Comparison of ENCODE assay signal across 15 cellular contexts in genomic region chr7:41709621-41710020, GRCh38. TPM values are rescaled to one million over a fixed set of nuclear protein-coding genes. Genes with fewer than 3 reads are reported as not detected.
A peak's percentile ranks its signal among the peaks of the same experiment; 100 is the strongest.
DNase-seq lines count a peak whose midpoint lies in the region; ATAC-seq and TF ChIP-seq lines count a peak whose summit lies in the region.
"Had no signal": no experiment of that assay in that cellular context is flagged by ENCODE, and none has a peak within 500 bp of the region (broad histone marks: within the 10 kb centered on the region; RNA-seq: fewer than 3 reads in every experiment).

No MANE protein-coding gene starts in this region.

- H3K27ac Mint-ChIP-seq in Caco-2 (ENCODE audit: unreplicated experiment), result no peak overlapping the region
- H3K27ac Mint-ChIP-seq: endodermal cell; stimulated activated naive CD8-positive, alpha-beta T cell treated with anti-CD3 and anti-CD28 coated beads, Interleukin-15, amount 100 ng/mL, for 72 hours had no signal

- H3K14ac ChIP-seq in mesenchymal stem cell (ENCODE audit: low read length in 2 of 2), result no peak overlapping the region

- H4K91ac ChIP-seq in mesenchymal stem cell (ENCODE audit: low read length), result no peak overlapping the region

- H3K9ac ChIP-seq in mesenchymal stem cell (ENCODE audit: low read length), result peak overlapping the region; percentile 72

- H3K9me3 Mint-ChIP-seq in Caco-2 (ENCODE audit: unreplicated experiment), result no peaks in the 10 kb centered on the region
- H3K9me3 Mint-ChIP-seq: endodermal cell; stimulated activated naive CD8-positive, alpha-beta T cell treated with anti-CD3 and anti-CD28 coated beads, Interleukin-15, amount 100 ng/mL, for 72 hours had no signal

- no peaks in the 10 kb centered on the region for H3K9me3 ChIP-seq in mesenchymal stem cell (ENCODE audit: control insufficient read depth, low read length)
- no peaks in the 10 kb centered on the region for H3K9me3 ChIP-seq in Caco-2
- H3K9me3 ChIP-seq: psoas muscle had no signal

- no peak for ATAC-seq in HG02981 (IDR thresholded peaks at IDR 0.05; ENCODE audit: unreplicated experiment)
- ATAC-seq in GM18867 (IDR thresholded peaks at IDR 0.05; ENCODE audit: unreplicated experiment), result no peak
- ATAC-seq: psoas muscle; stimulated activated naive CD8-positive, alpha-beta T cell treated with anti-CD3 and anti-CD28 coated beads, Interleukin-15, amount 100 ng/mL, for 72 hours had no signal

- peaks cover 2% of the 10 kb centered on the region for H3K79me1 ChIP-seq in mesenchymal stem cell (replicated peaks; ENCODE audit: low read length, poor library complexity, severe bottlenecking)

- CTCF ChIA-PET in Caco-2 (lab: Charles Lee), result no interaction called here

- no peak overlapping the region for H3K27ac ChIP-seq in mesenchymal stem cell (ENCODE audit: low read length, poor library complexity, severe bottlenecking)
- H3K27ac ChIP-seq: PC-9, psoas muscle had no signal

- BruUV-seq in Caco-2 (replicated peaks; lab: Mats Ljungman, UMichigan), result no TSS peak

- H3K4me3 Mint-ChIP-seq in Caco-2 (ENCODE audit: unreplicated experiment), result no peak overlapping the region
- H3K4me3 Mint-ChIP-seq: endodermal cell; stimulated activated naive CD8-positive, alpha-beta T cell treated with anti-CD3 and anti-CD28 coated beads, Interleukin-15, amount 100 ng/mL, for 72 hours had no signal

- no peaks in the 10 kb centered on the region for H3K4me1 Mint-ChIP-seq in Caco-2 (ENCODE audit: low read depth, unreplicated experiment)

- H3K27me3 ChIP-seq in mesenchymal stem cell (ENCODE audit: control insufficient read depth in 1 of 2, insufficient read depth in 1 of 2, low read length in 2 of 2) (no peaks in the 10 kb centered on the region), Caco-2 (replicated peaks; ENCODE audit: control insufficient read depth, insufficient read depth, low read length) (no peaks in the 10 kb centered on the region)

- H2BK12ac ChIP-seq in mesenchymal stem cell (ENCODE audit: low read length in 2 of 2), result no peak overlapping the region

- no peak overlapping the region for H2BK120ac ChIP-seq in mesenchymal stem cell (ENCODE audit: low read depth, low read length)

- H4K8ac ChIP-seq in mesenchymal stem cell (ENCODE audit: low read length), result no peak overlapping the region

- H3K4me3 ChIP-seq in NB4 (ENCODE audit: low read depth, low read length) (no peak overlapping the region), mesenchymal stem cell (ENCODE audit: insufficient read depth in 1 of 2, low read depth in 1 of 2, low read length in 2 of 2) (no peak overlapping the region), Caco-2 (ENCODE audit: low read depth, low read length) (no peak overlapping the region)
- H3K4me3 ChIP-seq: PC-9, psoas muscle had no signal

- TF ChIP-seq POLR2A in NB4 (IDR thresholded peaks at IDR 0.05; ENCODE audit: extremely low read depth, insufficient read length), result no peak

- H2BK15ac ChIP-seq in mesenchymal stem cell (ENCODE audit: low read depth, poor library complexity, severe bottlenecking), result no peak overlapping the region

- H3K23ac ChIP-seq in mesenchymal stem cell (ENCODE audit: low read length in 2 of 2), result no peak overlapping the region

- in situ Hi-C loops in Caki2 (cut with HindIII; ENCODE audit: low pct_unique_long_range_greater_than_20kb, low sequenced_read_pairs), result no loop called here

- POLR2A ChIA-PET in Caco-2 (lab: Charles Lee), result no interaction called here

- no peak overlapping the region for H2AFZ ChIP-seq in mesenchymal stem cell (ENCODE audit: low read depth, low read length)
- H2AFZ ChIP-seq: PC-9 had no signal

- H3K4me2 ChIP-seq in mesenchymal stem cell (ENCODE audit: low read length, poor library complexity, severe bottlenecking), result no peak overlapping the region
- H3K4me2 ChIP-seq: PC-9 had no signal

- TF ChIP-seq CTCF in NB4 (IDR thresholded peaks at IDR 0.05; ENCODE audit: low read depth, low read length), result no peak
- TF ChIP-seq CTCF in Caco-2 (IDR thresholded peaks at IDR 0.05; ENCODE audit: insufficient read depth in 1 of 2, low read depth in 1 of 2, low read length in 1 of 2, severe bottlenecking in 1 of 2, unreplicated experiment in 1 of 2), result no peak

- H3K27me3 Mint-ChIP-seq in Caco-2 (ENCODE audit: insufficient read depth, unreplicated experiment), result no peaks in the 10 kb centered on the region

- no peak overlapping the region for H3K18ac ChIP-seq in mesenchymal stem cell (ENCODE audit: low read depth in 1 of 2, low read length in 2 of 2)

- H2BK5ac ChIP-seq in mesenchymal stem cell (ENCODE audit: low read depth, low read length, poor library complexity, severe bottlenecking), result no peak overlapping the region

- intact Hi-C loops in Caco-2 (cut with micrococcal nuclease; ENCODE audit: unreplicated experiment), result no loop called here

- peak; percentile 51 for DNase-seq in Caki2 (ENCODE audit: low read depth)
- DNase-seq in NB4 (ENCODE audit: low read depth), result peak; percentile 24
- peak; percentile 73 for DNase-seq in brain pericyte (ENCODE audit: low read depth, low spot score)
- DNase-seq in mesenchymal stem cell, result peak; percentile 74
- DNase-seq in T-helper 2 cell, result no peak
- no peak for DNase-seq in Caco-2
- DNase-seq: amygdala; endodermal cell; H7; PC-9; psoas muscle; stimulated activated CD4-positive, alpha-beta T cell treated with anti-CD3 and anti-CD28 coated beads, Interleukin-4, amount 100 ng/mL, for 4 hours; stimulated activated naive CD8-positive, alpha-beta T cell treated with anti-CD3 and anti-CD28 coated beads, Interleukin-15, amount 100 ng/mL, for 72 hours had no signal

- H3K4me1 ChIP-seq in mesenchymal stem cell (ENCODE audit: control insufficient read depth, insufficient read depth, low read depth, low read length) (peaks cover 5% of the 10 kb centered on the region), Caco-2 (no peaks in the 10 kb centered on the region)

- 62% methylated on average over 4 of the region's 4 CpGs for WGBS in mesenchymal stem cell

- no peak overlapping the region for H3K4ac ChIP-seq in mesenchymal stem cell (ENCODE audit: low read depth in 1 of 2, low read length in 2 of 2)

- no peaks in the 10 kb centered on the region for H3K36me3 Mint-ChIP-seq in Caco-2 (ENCODE audit: insufficient read depth, unreplicated experiment)

- no peaks in the 10 kb centered on the region for H3K36me3 ChIP-seq in mesenchymal stem cell (ENCODE audit: control insufficient read depth in 1 of 2, insufficient read depth in 2 of 2, low read depth in 1 of 2, low read length in 2 of 2)
- H3K36me3 ChIP-seq in Caco-2 (ENCODE audit: control insufficient read depth, insufficient read depth, low read length), result no peaks in the 10 kb centered on the region

- no peak overlapping the region for H2AK5ac ChIP-seq in mesenchymal stem cell (ENCODE audit: low read length, severe bottlenecking)

RNA-seq across cellular contexts. Expression of gene INHBA, which starts 6.7 kb away (rescaled TPM):
- total RNA-seq in Caki2 (2014; rRNA removed; shearing (Covaris generic); ENCODE audit: low replicate concordance), result 9.5 and 14.4 TPM in 2 replicates
- 22.1 TPM for polyA plus RNA-seq in mesenchymal stem cell (2013, experiment 1 of 2)
- 22.6 TPM for polyA plus RNA-seq in mesenchymal stem cell (2013, experiment 2 of 2)
- total RNA-seq in Caco-2 (2022), result 0.52 and 0.72 TPM in 2 replicates
- total RNA-seq: endodermal cell had no signal

Comparison
In these comparisons a context has a peak if more than half of its experiments do, and no peak if none do; other contexts are left out.
1. DNase-seq: peak in Caki2 (single experiment), NB4 (single experiment), brain pericyte (single experiment) and mesenchymal stem cell (single experiment); none in T-helper 2 cell (0 of 5) and Caco-2 (0 of 2).